1 cellular context compared by ENCODE assay signal in the genomic region with DNA sequence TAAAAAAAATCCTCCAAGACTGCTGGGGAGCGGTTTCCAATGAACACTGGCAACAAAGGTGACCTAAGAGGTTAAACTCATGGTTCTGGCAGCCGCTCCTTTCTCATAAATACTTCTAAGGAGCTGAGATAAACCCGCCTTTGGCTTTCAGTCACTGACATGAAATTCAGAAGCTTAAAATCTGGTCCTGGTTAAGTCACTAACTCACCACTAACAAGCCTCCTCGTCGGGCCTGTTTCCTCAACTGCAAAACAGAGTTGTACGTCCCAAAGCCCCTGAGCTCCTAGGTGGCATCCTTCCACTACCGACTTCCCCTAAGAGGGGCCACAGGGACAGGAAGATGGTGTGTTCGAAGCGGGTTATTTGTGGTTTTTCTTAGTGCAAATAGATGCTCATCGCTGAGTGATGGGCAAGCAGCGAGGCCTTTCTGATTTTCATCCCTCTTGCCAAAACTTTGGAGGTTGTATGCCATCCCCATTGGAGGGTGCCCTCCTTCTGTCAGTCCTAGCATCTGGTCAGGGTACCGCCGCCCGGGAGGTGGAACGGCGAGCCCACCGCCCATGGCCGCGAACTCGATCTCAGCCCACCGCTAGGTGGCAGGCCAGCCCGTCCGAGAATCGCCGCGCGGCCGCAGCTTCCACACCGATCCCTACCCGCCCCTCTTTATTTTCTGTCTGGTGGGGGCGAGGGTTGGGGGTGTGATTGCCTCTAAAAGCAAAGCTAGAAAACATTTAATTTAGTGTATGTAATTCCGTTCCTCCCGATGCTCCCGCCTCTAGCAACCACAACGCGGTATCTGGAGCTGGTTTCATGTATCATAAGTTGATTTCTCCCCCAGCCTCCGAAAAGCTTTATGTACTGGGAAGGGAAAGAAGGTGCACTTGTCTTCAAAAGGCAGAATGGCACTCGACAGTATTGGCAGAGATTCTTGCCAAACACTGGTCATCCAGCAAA.
TF ChIP-seq lines count a peak whose summit lies in the region.

No MANE protein-coding gene starts in this region.

TF ChIP-seq in HepG2, 621 proteins besides CTCF, POLR2A, EP300 and RAD21 (continued from another document):
- TF ChIP-seq ZBTB20 (CRISPR knock-in tag; IDR thresholded peaks at IDR 0.05; ENCODE audit: borderline replicate concordance, low read depth) (0 out of 2 replicates have a peak, but pooled peaks have one; percentile 27), ZFP36 (IDR thresholded peaks at IDR 0.05; ENCODE audit: borderline replicate concordance, low read depth, low read length, partially characterized antibody) (no peak)
